ENCODE assay signal across 16 cellular contexts in the genomic region with DNA sequence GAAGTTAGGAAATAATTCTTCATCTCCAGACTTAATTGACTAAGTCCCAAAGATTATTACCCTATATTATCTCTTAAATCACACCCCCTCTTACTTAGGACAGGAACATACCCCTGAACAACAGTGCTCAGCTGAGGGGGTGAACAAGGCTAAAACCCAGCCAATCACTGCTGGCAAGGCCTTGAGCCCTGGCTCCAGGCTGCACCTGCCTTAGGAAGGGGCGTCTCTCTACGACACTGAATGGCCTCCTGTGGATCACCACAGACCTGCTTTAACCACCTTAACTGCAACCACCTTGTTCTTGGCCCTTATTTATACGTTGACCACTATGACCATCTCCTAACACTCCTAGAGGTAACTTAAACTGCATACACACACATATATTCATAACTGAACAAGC.
"Had no signal": no experiment of that assay in that cellular context is flagged by ENCODE, and none has a peak within 500 bp of the region (broad histone marks: within the 10 kb centered on the region; RNA-seq: fewer than 3 reads in every experiment).

No MANE protein-coding gene starts in this region.

- DNase-seq: activated CD4-positive, alpha-beta T cell treated with anti-CD3 and anti-CD28 coated beads, Interleukin-2, amount 50 U/mL, for 1 hour; activated CD4-positive, CD25-positive, alpha-beta regulatory T cell treated with anti-CD3 and anti-CD28 coated beads, Interleukin-2, amount 50 U/mL, for 72 hours; activated effector memory CD4-positive, alpha-beta T cell treated with anti-CD3 and anti-CD28 coated beads, Interleukin-2, amount 50 U/mL, for 16 hours; activated naive CD4-positive, alpha-beta T cell treated with anti-CD3 and anti-CD28 coated beads, Interleukin-2, amount 50 U/mL, for 16 hours; brain microvascular endothelial cell; foreskin melanocyte; kidney glomerular epithelial cell; mesenchymal stem cell; posterior cingulate gyrus; stimulated activated CD4-positive, alpha-beta T cell treated with anti-CD3 and anti-CD28 coated beads, Interleukin-12 subunit alpha, Interleukin-12 subunit beta, amount 100 ng/mL, for 4 hours; stimulated activated CD4-positive, alpha-beta T cell treated with anti-CD3 and anti-CD28 coated beads, Interleukin-1b, Interleukin-23, amount 100 ng/mL, for 48 hours; stimulated activated naive CD4-positive, alpha-beta T cell treated with Interleukin-2 at 50 U/mL for 16 hours; uterus had no signal

- ATAC-seq: natural killer cell treated with Interleukin-12 subunit alpha and Interleukin-12 subunit beta and Interleukin-15 and Interleukin-18, amount 100 ng/mL, for 72 hours had no signal

- H3K27me3 ChIP-seq: brain microvascular endothelial cell, thyroid gland, uterus had no signal

- H3K27ac ChIP-seq: brain microvascular endothelial cell, coronary artery, thyroid gland, uterus had no signal

- H3K9me3 ChIP-seq: thyroid gland, uterus had no signal

- H3K4me3 ChIP-seq: coronary artery, thyroid gland, uterus had no signal

- H3K36me3 ChIP-seq: brain microvascular endothelial cell, thyroid gland, uterus had no signal

- H3K4me1 ChIP-seq: thyroid gland, uterus had no signal
